Comparison of ENCODE assay signal across 26 cellular contexts in the genomic region with DNA sequence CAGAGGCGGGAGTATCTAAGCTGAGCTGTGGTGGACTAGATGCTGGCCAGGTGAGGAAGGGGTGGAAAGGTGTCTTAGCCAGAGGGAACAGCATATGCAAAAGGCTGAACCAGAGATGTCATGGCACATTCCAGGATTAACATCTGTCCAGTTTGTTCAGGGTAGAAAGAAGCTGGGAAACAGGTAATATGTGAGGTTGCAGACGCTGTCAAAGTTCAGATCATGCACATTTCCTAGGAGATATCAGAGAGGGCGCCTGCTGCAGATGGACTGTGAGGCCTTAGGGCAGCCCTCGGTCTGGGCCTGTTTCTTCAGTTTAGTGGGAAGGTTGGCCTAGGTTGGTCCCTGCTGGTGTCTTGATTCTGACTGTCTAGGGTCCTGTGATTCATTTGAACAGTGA.
"Had no signal": no experiment of that assay in that cellular context is flagged by ENCODE, and none has a peak within 500 bp of the region (broad histone marks: within the 10 kb centered on the region; RNA-seq: fewer than 3 reads in every experiment).

No MANE protein-coding gene starts in this region.

- H3K4me1 ChIP-seq: breast epithelium had no signal

- H3K36me3 ChIP-seq: breast epithelium, MG63 had no signal

- H3K27ac ChIP-seq: breast epithelium had no signal

- H3K27ac Mint-ChIP-seq: activated CD8-positive, alpha-beta T cell treated with anti-CD3 and anti-CD28 coated beads, Interleukin-2, amount 10 ng/mL, durations not matched to agents 7 days and 5 days; activated naive CD8-positive, alpha-beta T cell; activated T-cell treated with anti-CD3 and anti-CD28 coated beads, Interleukin-2, amount 50 U/mL, for 24 hours; activated T-helper 1 cell treated with anti-CD3 and anti-CD28 coated beads, Interleukin-12 subunit alpha, Interleukin-12 subunit beta, Interleukin-2, Interleukin-4 antibody, amounts not matched to agents 30 ng/mL and 10 ng/mL and 1 ng/mL, durations not matched to agents 14 hours and 24 hours and 36 hours; T-helper 1 cell treated with Interleukin-12 subunit alpha and Interleukin-12 subunit beta and Interleukin-4 antibody, amounts not matched to agents 30 μg/mL and 1 μg/mL, for 36 hours had no signal

- H3K9me3 ChIP-seq: breast epithelium, MG63 had no signal

- H3K27me3 Mint-ChIP-seq: activated naive CD8-positive, alpha-beta T cell; activated T-cell treated with anti-CD3 and anti-CD28 coated beads, Interleukin-2, amount 50 U/mL, for 24 hours had no signal

- ATAC-seq: activated CD8-positive, alpha-beta T cell treated with anti-CD3 and anti-CD28 coated beads, Interleukin-2, amount 10 ng/mL, durations not matched to agents 7 days and 5 days; PC-3 had no signal

- H3K9me3 Mint-ChIP-seq: activated T-cell treated with anti-CD3 and anti-CD28 coated beads, Interleukin-2, amount 50 U/mL, for 24 hours; activated T-helper 1 cell treated with anti-CD3 and anti-CD28 coated beads, Interleukin-12 subunit alpha, Interleukin-12 subunit beta, Interleukin-2, Interleukin-4 antibody, amounts not matched to agents 30 ng/mL and 10 ng/mL and 1 ng/mL, durations not matched to agents 14 hours and 24 hours and 36 hours; IgD-negative memory B cell; T-helper 1 cell treated with Interleukin-12 subunit alpha and Interleukin-12 subunit beta and Interleukin-4 antibody, amounts not matched to agents 30 μg/mL and 1 μg/mL, for 36 hours had no signal

- H3K4me3 ChIP-seq: breast epithelium, MG63 had no signal

- H3K27me3 ChIP-seq: breast epithelium, MG63 had no signal

- H3K4me3 Mint-ChIP-seq: activated CD8-positive, alpha-beta T cell treated with anti-CD3 and anti-CD28 coated beads, Interleukin-2, amount 10 ng/mL, durations not matched to agents 7 days and 5 days; activated naive CD8-positive, alpha-beta T cell; activated T-cell treated with anti-CD3 and anti-CD28 coated beads, Interleukin-2, amount 50 U/mL, for 24 hours; activated T-helper 1 cell treated with anti-CD3 and anti-CD28 coated beads, Interleukin-12 subunit alpha, Interleukin-12 subunit beta, Interleukin-2, Interleukin-4 antibody, amounts not matched to agents 30 ng/mL and 10 ng/mL and 1 ng/mL, durations not matched to agents 14 hours and 24 hours and 36 hours; IgD-negative memory B cell; T-helper 1 cell treated with Interleukin-12 subunit alpha and Interleukin-12 subunit beta and Interleukin-4 antibody, amounts not matched to agents 30 μg/mL and 1 μg/mL, for 36 hours had no signal

- H3K36me3 Mint-ChIP-seq: activated naive CD8-positive, alpha-beta T cell; IgD-negative memory B cell had no signal

- DNase-seq: activated CD4-positive, alpha-beta T cell treated with anti-CD3 and anti-CD28 coated beads for 48 hours; activated CD4-positive, alpha-beta T cell treated with anti-CD3 and anti-CD28 coated beads, Interleukin-2, amount 50 U/mL, for 4 hours; activated CD4-positive, CD25-positive, alpha-beta regulatory T cell treated with anti-CD3 and anti-CD28 coated beads, Interleukin-2, amount 50 U/mL, for 72 hours; activated CD8-positive, alpha-beta T cell treated with anti-CD3 and anti-CD28 coated beads, Interleukin-2, amount 10 ng/mL, durations not matched to agents 7 days and 5 days; activated effector memory CD4-positive, alpha-beta T cell treated with anti-CD3 and anti-CD28 coated beads, Interleukin-2, amount 50 U/mL, for 16 hours; activated naive CD4-positive, alpha-beta T cell treated with Interleukin-2 at 50 U/mL for 16 hours; activated T-cell treated with anti-CD3 and anti-CD28 coated beads, Interleukin-2, amount 50 U/mL, for 24 hours; amygdala; central memory CD4-positive, alpha-beta T cell; KG1; MG63; MV-4-11; NCI-H1092 treated with DMSO at 0.1 percent for 48 hours; NCI-H1417 treated with DMSO at 0.1 percent for 48 hours; NCI-H1694 treated with DMSO at 0.1 percent for 48 hours; NCI-H2081; NCI-H510A treated with DMSO at 0.1 percent for 48 hours; NCI-H69; NK-92 treated with Interleukin-12 subunit alpha and Interleukin-12 subunit beta, amount 100 ng/mL, for 24 hours; PC-3; SHP77 treated with DMSO at 0.1 percent for 48 hours had no signal
